In the genomic region with DNA sequence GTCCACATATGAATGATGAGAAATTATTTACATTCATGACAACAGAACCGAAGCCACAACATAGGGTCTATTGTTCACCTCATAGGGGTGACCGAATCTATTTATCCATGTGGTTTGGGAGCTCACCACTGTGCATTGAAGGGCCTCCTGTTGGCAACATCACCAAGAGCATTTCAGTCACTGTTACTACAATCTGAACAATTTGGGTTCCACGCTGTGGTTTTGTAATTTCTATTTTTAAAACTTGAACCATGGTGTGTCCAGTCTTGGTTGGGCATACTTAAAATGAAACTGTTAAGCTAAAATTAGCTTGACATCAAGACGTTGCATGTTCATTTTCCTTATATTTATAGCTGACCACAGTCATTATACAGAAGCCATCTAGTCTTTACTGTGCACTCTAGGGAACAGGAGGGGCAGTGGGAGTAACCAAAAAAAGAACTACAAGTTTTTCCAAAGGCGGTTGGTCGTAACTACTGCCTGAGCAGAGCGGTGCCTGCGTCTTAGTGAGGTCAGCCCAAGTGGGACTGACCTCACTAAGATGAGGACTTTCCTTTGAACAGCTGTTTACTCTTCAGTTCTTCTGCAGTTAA, we compare ENCODE assay signal across 8 cellular contexts.
DNase-seq lines count a peak whose midpoint lies in the region; ATAC-seq and TF ChIP-seq lines count a peak whose summit lies in the region.

No MANE protein-coding gene starts in this region.

- H2AK5ac ChIP-seq in neuronal stem cell (ENCODE audit: low read depth, low read length), result no peak overlapping the region

- intact Hi-C loops in CD4-positive, alpha-beta memory T cell (cut with micrococcal nuclease), result no loop called here
- intact Hi-C loops in testis (cut with DNase I; ENCODE audit: low total_unique reads), result no loop called here

- no peaks in the 10 kb centered on the region for H3K36me3 Mint-ChIP-seq in CD4-positive, alpha-beta memory T cell

- ATAC-seq in GM18519 (IDR thresholded peaks at IDR 0.05; ENCODE audit: low FRiP score, unreplicated experiment) (peak; percentile 72), HG02678 (IDR thresholded peaks at IDR 0.05; ENCODE audit: unreplicated experiment) (peak; percentile 74)
- peak; percentile 36 for ATAC-seq in stimulated activated naive CD8-positive, alpha-beta T cell treated with anti-CD3 and anti-CD28 coated beads, Interleukin-15, Interleukin-2, amounts not matched to agents 100 U/mL and 50 U/mL, for 24 hours

- H3K36me3 ChIP-seq in CD4-positive, alpha-beta memory T cell (ENCODE audit: insufficient read depth, low read length), result no peaks in the 10 kb centered on the region
- H3K36me3 ChIP-seq in neuronal stem cell (replicated peaks in 1 of 2; ENCODE audit: control insufficient read depth in 2 of 2, insufficient read depth in 2 of 2, low read length in 2 of 2) (no peaks in the 10 kb centered on the region), testis (ENCODE audit: low read depth, missing control alignments) (no peaks in the 10 kb centered on the region)

- H3K14ac ChIP-seq in neuronal stem cell (ENCODE audit: low read length), result no peak overlapping the region

- no peak overlapping the region for H4K91ac ChIP-seq in neuronal stem cell (ENCODE audit: low read depth, low read length, poor library complexity)

- CTCF ChIA-PET in CD4-positive, alpha-beta memory T cell (lab: Charles Lee; ENCODE audit: partially characterized antibody), result no interaction called here

- no peaks in the 10 kb centered on the region for H3K4me1 Mint-ChIP-seq in CD4-positive, alpha-beta memory T cell

- H4K8ac ChIP-seq in neuronal stem cell (ENCODE audit: low read depth, low read length), result no peak overlapping the region

- no peak overlapping the region for H2BK5ac ChIP-seq in neuronal stem cell (ENCODE audit: low read length)

- no peak overlapping the region for H2BK12ac ChIP-seq in neuronal stem cell (ENCODE audit: low read length)

- no peaks in the 10 kb centered on the region for H3K79me1 ChIP-seq in neuronal stem cell (ENCODE audit: low read depth, low read length)

- H3K27ac ChIP-seq in CD4-positive, alpha-beta memory T cell (ENCODE audit: low read depth, low read length), result no peak overlapping the region
- H3K27ac ChIP-seq in neuronal stem cell (replicated peaks; ENCODE audit: low read length) (no peak overlapping the region), testis (peak overlapping the region in 1 of 2 donors; percentile 3)

- no peak overlapping the region for H3K23ac ChIP-seq in neuronal stem cell (ENCODE audit: low read depth, low read length, poor library complexity)

- H3K4ac ChIP-seq in neuronal stem cell (ENCODE audit: low read length), result no peak overlapping the region

- no CpG with 5 or more reads among the region's 8 CpGs for WGBS in neuronal stem cell (ENCODE audit: extremely low coverage in 2 of 2, insufficient read length in 2 of 2, insufficient replicate concordance in 1 of 2), 2 donors
- WGBS in testis, 2 donors, result 65 to 68% methylated on average over 8 of the region's 8 CpGs

- H3K4me3 Mint-ChIP-seq in CD4-positive, alpha-beta memory T cell, result no peak overlapping the region

- no peak overlapping the region for H2BK120ac ChIP-seq in neuronal stem cell (ENCODE audit: low read depth, low read length)

- H3K27me3 Mint-ChIP-seq in CD4-positive, alpha-beta memory T cell, result no peaks in the 10 kb centered on the region

- H2BK15ac ChIP-seq in neuronal stem cell (ENCODE audit: low read length), result no peak overlapping the region

- no peak overlapping the region for H3K18ac ChIP-seq in neuronal stem cell (ENCODE audit: low read length)

- no peak overlapping the region for H2AFZ ChIP-seq in neuronal stem cell (ENCODE audit: low read length)

- H3K4me2 ChIP-seq in neuronal stem cell (ENCODE audit: insufficient read depth, low read length, poor library complexity, severe bottlenecking), result no peak overlapping the region

- H3K9me3 Mint-ChIP-seq in CD4-positive, alpha-beta memory T cell, result no peaks in the 10 kb centered on the region

- H3K27me3 ChIP-seq in CD4-positive, alpha-beta memory T cell (ENCODE audit: insufficient read depth, low read length), result no peaks in the 10 kb centered on the region
- no peaks in the 10 kb centered on the region for H3K27me3 ChIP-seq in neuronal stem cell (ENCODE audit: control insufficient read depth in 3 of 3, insufficient read depth in 3 of 3, low read depth in 1 of 3, low read length in 3 of 3)
- no peaks in the 10 kb centered on the region for H3K27me3 ChIP-seq in testis

- no peaks in the 10 kb centered on the region for H3K4me1 ChIP-seq in CD4-positive, alpha-beta memory T cell (ENCODE audit: insufficient read depth, low read length)
- no peaks in the 10 kb centered on the region for H3K4me1 ChIP-seq in neuronal stem cell (ENCODE audit: control insufficient read depth in 2 of 2, insufficient read depth in 1 of 2, low read depth in 1 of 2, low read length in 2 of 2)
- H3K4me1 ChIP-seq in testis, result no peaks in the 10 kb centered on the region

- POLR2A ChIA-PET in CD4-positive, alpha-beta memory T cell (lab: Charles Lee; ENCODE audit: partially characterized antibody), result no interaction called here

- no peaks in the 10 kb centered on the region for H3K9me3 ChIP-seq in CD4-positive, alpha-beta memory T cell (ENCODE audit: control insufficient read depth in 1 of 2, low read length in 2 of 2)
- H3K9me3 ChIP-seq in neuronal stem cell (replicated peaks in 1 of 2; ENCODE audit: control insufficient read depth in 2 of 2, insufficient read depth in 1 of 2, low read depth in 1 of 2, low read length in 2 of 2) (peaks cover 0 to 7% of the 10 kb centered on the region in 2 donors), testis (no peaks in the 10 kb centered on the region)

- H3K9ac ChIP-seq in neuronal stem cell (ENCODE audit: low read depth, low read length, poor library complexity), result no peak overlapping the region

- no peak overlapping the region for H3K4me3 ChIP-seq in foreskin fibroblast (ENCODE audit: low read depth in 1 of 2, low read length in 2 of 2)
- H3K4me3 ChIP-seq in CD4-positive, alpha-beta memory T cell (ENCODE audit: low read length in 2 of 2), result no peak overlapping the region
- H3K4me3 ChIP-seq in neuronal stem cell (ENCODE audit: low read length in 2 of 2), result no peak overlapping the region
- H3K4me3 ChIP-seq in testis, result no peak overlapping the region

- TF ChIP-seq POLR2A in testis (IDR thresholded peaks at IDR 0.05), result no peak

- TF ChIP-seq CTCF in foreskin fibroblast (IDR thresholded peaks at IDR 0.05; ENCODE audit: low read depth, low read length) (no peak), testis (IDR thresholded peaks at IDR 0.05) (no peak)

- no peak overlapping the region for H3K27ac Mint-ChIP-seq in CD4-positive, alpha-beta memory T cell

- DNase-seq in NCI-H2107 treated with DMSO at 0.1 percent for 48 hours (lab: John Stamatoyannopoulos, UW; ENCODE audit: unreplicated experiment) (peak; percentile 9), foreskin fibroblast (peak; percentile 14 to 26), neuronal stem cell (ENCODE audit: low spot score) (no peak), testis (no peak)
- no peak for DNase-seq in stimulated activated naive CD8-positive, alpha-beta T cell treated with anti-CD3 and anti-CD28 coated beads, Interleukin-15, Interleukin-2, amounts not matched to agents 100 U/mL and 50 U/mL, for 24 hours
- DNase-seq in CD4-positive, alpha-beta memory T cell, result no peak

Comparison
In these comparisons a context has a peak if more than half of its experiments do, and no peak if none do; other contexts are left out.
1. DNase-seq: peak in NCI-H2107 treated with DMSO at 0.1 percent for 48 hours (single experiment) and foreskin fibroblast (2 of 2); none in stimulated activated naive CD8-positive, alpha-beta T cell treated with anti-CD3 and anti-CD28 coated beads, Interleukin-15, Interleukin-2, amounts not matched to agents 100 U/mL and 50 U/mL, for 24 hours (single experiment), CD4-positive, alpha-beta memory T cell (0 of 5), neuronal stem cell (single experiment) and testis (single experiment).
2. Peak in every context shown above with its lines, with median percentiles within 50 percentile points of each other: ATAC-seq.